Comparison of ENCODE assay signal across 15 cellular contexts in genomic region chr2:219820767-219821166, GRCh38.
DNase-seq lines count a peak whose midpoint lies in the region; ATAC-seq and TF ChIP-seq lines count a peak whose summit lies in the region.
"Had no signal": no experiment of that assay in that cellular context is flagged by ENCODE, and none has a peak within 500 bp of the region (broad histone marks: within the 10 kb centered on the region; RNA-seq: fewer than 3 reads in every experiment).

No MANE protein-coding gene starts in this region.

- H3K27me3 ChIP-seq in heart right ventricle, result no peaks in the 10 kb centered on the region
- no peaks in the 10 kb centered on the region for H3K27me3 ChIP-seq in WERI-Rb-1 (ENCODE audit: insufficient read depth, low read depth, severe bottlenecking)
- H3K27me3 ChIP-seq in neuronal stem cell (ENCODE audit: control insufficient read depth in 3 of 3, insufficient read depth in 3 of 3, low read depth in 1 of 3, low read length in 3 of 3), result no peaks in the 10 kb centered on the region
- H3K27me3 ChIP-seq: BLaER1 had no signal

- peak overlapping the region; percentile 22 for H3K18ac ChIP-seq in neuronal stem cell (ENCODE audit: low read length)

- DNase-seq in Right ventricle myocardium inferior (ENCODE audit: missing footprints), result no peak
- DNase-seq in heart right ventricle, result no peak
- DNase-seq in NCI-H524 (lab: John Stamatoyannopoulos, UW), result peak; percentile 43 to 79
- peak; percentile 76 for DNase-seq in WERI-Rb-1
- no peak for DNase-seq in neuronal stem cell (ENCODE audit: low spot score)
- DNase-seq in cerebellar nuclear complex (lab: John Stamatoyannopoulos, UW), result no peak
- DNase-seq: 8988T; CD4-positive, alpha-beta memory T cell; DMS53; DND-41; H7 had no signal

- intact Hi-C loops in Right ventricle myocardium inferior (cut with DNase I) (no loop called here), heart right ventricle (cut with DNase I) (no loop called here)

- H3K36me3 ChIP-seq in heart right ventricle (no peaks in the 10 kb centered on the region), WERI-Rb-1 (no peaks in the 10 kb centered on the region), neuronal stem cell (replicated peaks in 1 of 2; ENCODE audit: control insufficient read depth in 2 of 2, insufficient read depth in 2 of 2, low read length in 2 of 2) (no peaks in the 10 kb centered on the region)
- H3K36me3 ChIP-seq: BLaER1 had no signal

- H4K91ac ChIP-seq in neuronal stem cell (ENCODE audit: low read depth, low read length, poor library complexity), result no peak overlapping the region

- no peak overlapping the region for H3K14ac ChIP-seq in neuronal stem cell (ENCODE audit: low read length)

- no peak overlapping the region for H2BK5ac ChIP-seq in neuronal stem cell (ENCODE audit: low read length)

- no peak overlapping the region for H3K4me2 ChIP-seq in neuronal stem cell (ENCODE audit: insufficient read depth, low read length, poor library complexity, severe bottlenecking)
- H3K4me2 ChIP-seq: BLaER1, GM23338 had no signal

- H3K4ac ChIP-seq in neuronal stem cell (ENCODE audit: low read length), result no peak overlapping the region

- WGBS in heart right ventricle, 2 donors, result 18 to 20% methylated on average over 4 of the region's 4 CpGs
- WGBS in neuronal stem cell (ENCODE audit: extremely low coverage in 2 of 2, insufficient read length in 2 of 2, insufficient replicate concordance in 1 of 2), 2 donors, result no CpG with 5 or more reads among the region's 4 CpGs

- no peaks in the 10 kb centered on the region for H3K4me1 ChIP-seq in heart right ventricle
- H3K4me1 ChIP-seq in neuronal stem cell (ENCODE audit: control insufficient read depth in 2 of 2, insufficient read depth in 1 of 2, low read depth in 1 of 2, low read length in 2 of 2), result no peaks in the 10 kb centered on the region
- H3K4me1 ChIP-seq: BLaER1 had no signal

- H2AK5ac ChIP-seq in neuronal stem cell (ENCODE audit: low read depth, low read length), result no peak overlapping the region

- peak; percentile 37 for ATAC-seq in Right ventricle myocardium inferior
- no peak for ATAC-seq in heart right ventricle
- ATAC-seq in GM19395 (IDR thresholded peaks at IDR 0.05; ENCODE audit: unreplicated experiment), result no peak
- ATAC-seq: GM23338, HepG2 had no signal

- no peak for TF ChIP-seq CTCF in heart right ventricle (IDR thresholded peaks at IDR 0.05)
- TF ChIP-seq CTCF in WERI-Rb-1 (IDR thresholded peaks at IDR 0.05; ENCODE audit: low read depth, low read length), result no peak

- no peak overlapping the region for H3K9ac ChIP-seq in neuronal stem cell (ENCODE audit: low read depth, low read length, poor library complexity)
- H3K9ac ChIP-seq: BLaER1 had no signal

- no peak overlapping the region for H3K23ac ChIP-seq in neuronal stem cell (ENCODE audit: low read depth, low read length, poor library complexity)

- no peak overlapping the region for H4K8ac ChIP-seq in neuronal stem cell (ENCODE audit: low read depth, low read length)

- H3K4me3 ChIP-seq in heart right ventricle, result no peak overlapping the region
- H3K4me3 ChIP-seq in WERI-Rb-1 (ENCODE audit: low read depth, low read length), result no peak overlapping the region
- no peak overlapping the region for H3K4me3 ChIP-seq in neuronal stem cell (ENCODE audit: low read length in 2 of 2)
- H3K4me3 ChIP-seq: BLaER1, GM23338 had no signal

- H2BK15ac ChIP-seq in neuronal stem cell (ENCODE audit: low read length), result no peak overlapping the region

- H2BK120ac ChIP-seq in neuronal stem cell (ENCODE audit: low read depth, low read length), result no peak overlapping the region

- no peak overlapping the region for H2AFZ ChIP-seq in neuronal stem cell (ENCODE audit: low read length)
- H2AFZ ChIP-seq: GM23338 had no signal

- H3K9me3 ChIP-seq in heart right ventricle, result peaks cover 0 to 8% (median 0%) of the 10 kb centered on the region in 11 donors
- no peaks in the 10 kb centered on the region for H3K9me3 ChIP-seq in WERI-Rb-1 (ENCODE audit: severe bottlenecking)
- H3K9me3 ChIP-seq in neuronal stem cell (replicated peaks in 1 of 2; ENCODE audit: control insufficient read depth in 2 of 2, insufficient read depth in 1 of 2, low read depth in 1 of 2, low read length in 2 of 2), result no peaks in the 10 kb centered on the region

- no peak overlapping the region for H2BK12ac ChIP-seq in neuronal stem cell (ENCODE audit: low read length)

- no peaks in the 10 kb centered on the region for H3K79me1 ChIP-seq in neuronal stem cell (ENCODE audit: low read depth, low read length)

- H3K27ac ChIP-seq in heart right ventricle, result no peak overlapping the region
- H3K27ac ChIP-seq in WERI-Rb-1, result peak overlapping the region; percentile 49
- H3K27ac ChIP-seq in neuronal stem cell (replicated peaks; ENCODE audit: low read length), result no peak overlapping the region
- H3K27ac ChIP-seq: BLaER1 had no signal

Comparison
In these comparisons a context has a peak if more than half of its experiments do, and no peak if none do; other contexts are left out.
1. DNase-seq: peak in NCI-H524 (2 of 2) and WERI-Rb-1 (single experiment); none in Right ventricle myocardium inferior (single experiment), heart right ventricle (0 of 2), neuronal stem cell (single experiment) and cerebellar nuclear complex (0 of 2).